In the genomic region with DNA sequence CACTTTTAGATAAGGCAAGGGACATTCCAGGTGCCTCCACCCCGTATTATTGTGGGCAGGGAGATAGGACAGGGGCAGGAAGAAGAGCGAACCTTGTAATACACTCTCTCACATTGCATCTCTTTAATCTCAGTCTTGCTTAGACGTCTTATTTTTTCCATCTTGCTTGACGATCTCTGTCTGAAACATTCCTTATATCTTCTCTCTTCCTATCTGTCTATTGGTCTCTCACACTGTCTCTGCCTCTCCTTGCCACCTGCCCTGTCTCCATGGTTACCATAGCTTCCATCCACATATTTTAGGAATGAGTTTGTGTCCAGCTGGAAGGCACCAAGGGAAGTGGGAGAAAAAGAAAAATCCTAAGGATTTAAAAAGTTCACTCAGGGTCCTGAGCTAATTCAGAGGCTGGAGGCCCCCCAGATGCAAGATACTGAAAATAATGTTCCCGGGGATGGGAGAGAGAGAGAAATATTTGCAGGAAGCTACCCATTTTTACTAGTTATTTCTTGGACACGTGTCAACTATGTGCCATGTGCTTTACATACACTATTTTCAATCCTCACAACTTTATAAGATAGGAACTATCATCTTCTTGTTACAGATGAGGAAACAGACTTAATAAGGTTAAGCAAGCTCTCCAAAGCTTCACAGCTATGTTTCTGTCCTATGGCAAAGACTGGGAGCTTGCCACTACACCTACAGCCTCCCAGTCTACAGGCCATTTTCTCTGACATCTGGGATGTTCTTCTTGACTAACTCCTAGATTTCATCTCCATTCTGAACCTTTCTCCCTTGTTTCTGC, we compare ENCODE assay signal across 8 cellular contexts. TPM values are rescaled to one million over a fixed set of nuclear protein-coding genes. Genes with fewer than 3 reads are reported as not detected.
A peak's percentile ranks its signal among the peaks of the same experiment; 100 is the strongest.
DNase-seq lines count a peak whose midpoint lies in the region; ATAC-seq and TF ChIP-seq lines count a peak whose summit lies in the region.

No MANE protein-coding gene starts in this region.

- H3K27ac ChIP-seq in GM23338 (ENCODE audit: low read depth), result no peak overlapping the region
- H3K27ac ChIP-seq in VCaP, result peak overlapping the region; percentile 73
- H3K27ac ChIP-seq in skin epidermis, result peak overlapping the region in 20 of 21 experiments; percentile 56 to 92 (median 85)

- H3K27ac Mint-ChIP-seq in GM23338, result no peak overlapping the region

- ATAC-seq in GM23338, result no peak
- no peak for ATAC-seq in GM19023 (IDR thresholded peaks at IDR 0.05; ENCODE audit: unreplicated experiment)
- ATAC-seq in GM18517 (IDR thresholded peaks at IDR 0.05; ENCODE audit: unreplicated experiment), result no peak

- H3F3A ChIP-seq in GM23338 (replicated peaks; ENCODE audit: low read depth), result 0 out of 2 replicates have a peak, but pooled peaks cover 4% of the 10 kb centered on the region

- H3K9me2 ChIP-seq in GM23338 (ENCODE audit: insufficient read depth), result no peaks in the 10 kb centered on the region

- peak overlapping the region; percentile 93 for H3K4me2 ChIP-seq in GM23338

- H3K79me2 ChIP-seq in GM23338 (replicated peaks; ENCODE audit: insufficient read depth), result no peaks in the 10 kb centered on the region

- H3K4me3 Mint-ChIP-seq in GM23338, result peak overlapping the region; percentile 92

- H3K4me1 Mint-ChIP-seq in GM23338, result peaks cover 22% of the 10 kb centered on the region

- peak overlapping the region; percentile 94; the same call in 1 of the 2 replicates for H2AFZ ChIP-seq in GM23338

- POLR2A ChIA-PET in AG04449 (lab: Yijun Ruan, JAX), result interaction anchor here (0.6 to 2.4 kb wide), 5 partner anchors 33 to 116 kb away, joined by 3 to 18 read pairs (median 6); partner anchors contain the start of genes ANKRD35, PIAS3 and TXNIP

- H3K4me3 ChIP-seq in AG04449 (ENCODE audit: low read depth, low read length) (peak overlapping the region; percentile 93), GM23338 (peak overlapping the region; percentile 90), fibroblast of villous mesenchyme (ENCODE audit: low read depth, low read length) (peak overlapping the region; percentile 90), skin epidermis (peak overlapping the region in 5 of 7 experiments; percentile 51 to 60 (median 56))

- H4K20me1 ChIP-seq in GM23338 (replicated peaks; ENCODE audit: insufficient read depth), result no peaks in the 10 kb centered on the region

- peaks cover 3% of the 10 kb centered on the region; the same call in 2 of the 3 replicates for H3K36me3 Mint-ChIP-seq in GM23338 (ENCODE audit: low read depth)

- DNase-seq in AG04449 (ENCODE audit: low read depth, low spot score) (no peak), GM23338 (ENCODE audit: low spot score) (no peak), fibroblast of villous mesenchyme (ENCODE audit: low read depth) (peak; percentile 67), iPS-NIHi11 (ENCODE audit: low spot score) (no peak)

- H3K36me3 ChIP-seq in GM23338 (ENCODE audit: insufficient read depth), result no peaks in the 10 kb centered on the region

- peaks cover 59% of the 10 kb centered on the region for H3K27me3 Mint-ChIP-seq in GM23338 (ENCODE audit: insufficient read depth, low read depth, poor library complexity)

- no peak for TF ChIP-seq CTCF in AG04449 (IDR thresholded peaks at IDR 0.05; ENCODE audit: insufficient read depth, low read length, missing control alignments)
- no peak for TF ChIP-seq CTCF in GM23338 (conservative IDR thresholded peaks at IDR 0.05; ENCODE audit: low read depth in 2 of 2)
- TF ChIP-seq CTCF in VCaP (conservative IDR thresholded peaks at IDR 0.05), result no peak
- TF ChIP-seq CTCF in fibroblast of villous mesenchyme (IDR thresholded peaks at IDR 0.05; ENCODE audit: insufficient read depth, low read depth, low read length), result no peak

- peaks cover 56% of the 10 kb centered on the region for H3K27me3 ChIP-seq in GM23338 (ENCODE audit: insufficient read depth)

- H3K4me1 ChIP-seq in GM23338 (ENCODE audit: insufficient read depth), result peaks cover 23% of the 10 kb centered on the region

- CTCF ChIA-PET in AG04449 (lab: Yijun Ruan, JAX), result interaction anchor here (1.0 to 8.5 kb wide), 12 partner anchors 10 to 114 kb away, joined by 3 to 130 read pairs (median 6); partner anchors contain the start of genes ITGA10 and RBM8A

- peaks cover 7% of the 10 kb centered on the region for H3K9me3 Mint-ChIP-seq in GM23338

TF ChIP-seq in GM23338, 12 proteins besides CTCF, POLR2A, EP300 and RAD21:
- no peak for TF ChIP-seq REST (IDR thresholded peaks at IDR 0.05; ENCODE audit: unreplicated experiment)
TF ChIP-seq in GM23338: peak in this region for 0.

RNA-seq across cellular contexts. Expression of gene ANKRD34A, which starts 1.0 kb away (rescaled TPM):
- total RNA-seq in GM23338 (2014; rRNA removed; shearing (Covaris generic)), result 0.35 and 2.2 TPM in 2 replicates
- polyA plus RNA-seq in GM23338 (2016; fragmentation: Nextera tagmentation; extraction: Ambion mirVana), result 0.09 and 0.16 TPM in 2 replicates
- total RNA-seq in fibroblast of villous mesenchyme, result 1.3 and 1.6 TPM in 2 replicates

RNA-seq across cellular contexts. Expression of gene POLR3GL, which starts 1.1 kb away (rescaled TPM):
- total RNA-seq in GM23338 (2014; rRNA removed; shearing (Covaris generic)), result 0.82 and 3.1 TPM in 2 replicates
- polyA plus RNA-seq in GM23338 (2016; fragmentation: Nextera tagmentation; extraction: Ambion mirVana), result 9.5 and 9.8 TPM in 2 replicates
- 11.2 and 14.8 TPM in 2 replicates for total RNA-seq in fibroblast of villous mesenchyme

RNA-seq across cellular contexts. Expression of gene LIX1L, which starts 5.6 kb away (rescaled TPM):
- total RNA-seq in GM23338 (2014; rRNA removed; shearing (Covaris generic)), result 2.5 and 2.6 TPM in 2 replicates
- polyA plus RNA-seq in GM23338 (2016; fragmentation: Nextera tagmentation; extraction: Ambion mirVana), result 0.76 and 1.1 TPM in 2 replicates
- 31.6 and 40.2 TPM in 2 replicates for total RNA-seq in fibroblast of villous mesenchyme

RNA-seq across cellular contexts. Expression of gene TXNIP, which starts 33.0 kb away (rescaled TPM):
- 29.1 and 31.5 TPM in 2 replicates for total RNA-seq in GM23338 (2014; rRNA removed; shearing (Covaris generic))
- polyA plus RNA-seq in GM23338 (2016; fragmentation: Nextera tagmentation; extraction: Ambion mirVana), result 19.5 and 22.8 TPM in 2 replicates
- total RNA-seq in fibroblast of villous mesenchyme, result 69.5 and 205 TPM in 2 replicates

RNA-seq across cellular contexts. Expression of gene RBM8A, which starts 36.1 kb away (rescaled TPM):
- 170 and 212 TPM in 2 replicates for total RNA-seq in GM23338 (2014; rRNA removed; shearing (Covaris generic))
- 286 and 312 TPM in 2 replicates for polyA plus RNA-seq in GM23338 (2016; fragmentation: Nextera tagmentation; extraction: Ambion mirVana)
- total RNA-seq in fibroblast of villous mesenchyme, result 58.0 and 76.9 TPM in 2 replicates
